Comparison of ENCODE assay signal across 8 cellular contexts in genomic region chr17:75130632-75131277, GRCh38. TPM values are rescaled to one million over a fixed set of nuclear protein-coding genes. Genes with fewer than 3 reads are reported as not detected.
DNase-seq lines count a peak whose midpoint lies in the region; ATAC-seq, FAIRE-seq and TF ChIP-seq lines count a peak whose summit lies in the region.

No MANE protein-coding gene starts in this region.

- H3K9ac ChIP-seq in HepG2 (ENCODE audit: insufficient read depth, low read depth, low read length), result peak overlapping the region; percentile 85

- DNase-seq in CD4-positive, CD25-positive, alpha-beta regulatory T cell, result peak in 2 of 3 donors; percentile 34 to 68
- DNase-seq in NCI-H1694 (lab: John Stamatoyannopoulos, UW) (peak; percentile 44), activated B cell treated with CpG ODN at 0.5 μM for 24 hours (no peak), coronary artery (ENCODE audit: low spot score) (no peak), HepG2 (ENCODE audit: low spot score) (peak; percentile 68)
- DNase-seq in stimulated activated CD4-positive, alpha-beta T cell treated with anti-CD3 and anti-CD28 coated beads, Interleukin-4, amount 100 ng/mL, for 48 hours (ENCODE audit: low read depth in 2 of 2), result peak; percentile 35 to 38

- POLR2A ChIA-PET in activated B cell treated with CpG ODN at 0.5 μM for 24 hours (lab: Charles Lee) (interaction anchor here (0.6 to 13.0 kb wide), 23 partner anchors 8 to 552 kb away, joined by 3 to 292 read pairs (median 7); partner anchors contain the start of genes ARMC7, FDXR, GGA3 and JPT1), HepG2 (lab: Yijun Ruan, JAX) (interaction anchor here (0.5 to 3.1 kb wide), 35 partner anchors 11 to 649 kb away, joined by 3 to 23 read pairs (median 5); partner anchors contain the start of genes ARMC7, CDR2L, FDXR and JPT1)

- H3K36me3 ChIP-seq in CD4-positive, CD25-positive, alpha-beta regulatory T cell (ENCODE audit: control insufficient read depth, insufficient read depth, low read length), result peaks cover 5% of the 10 kb centered on the region
- H3K36me3 ChIP-seq in HepG2 (replicated peaks in 1 of 2; ENCODE audit: control insufficient read depth in 1 of 2, insufficient read depth in 2 of 2, low read length in 2 of 2), result peaks cover 8 to 26% of the 10 kb centered on the region in 2 experiments

- peak; percentile 42 for TF ChIP-seq RAD21 in HepG2 (CRISPR knock-in tag; IDR thresholded peaks at IDR 0.05)

- WGBS in HepG2 (ENCODE audit: low lambda C conversion rate), result 10% methylated on average over 27 of the region's 29 CpGs

- peaks cover 23% of the 10 kb centered on the region for H3K4me1 ChIP-seq in CD4-positive, CD25-positive, alpha-beta regulatory T cell (ENCODE audit: control insufficient read depth, insufficient read depth, low read length, poor library complexity, severe bottlenecking)
- H3K4me1 ChIP-seq in HepG2 (ENCODE audit: insufficient read depth, low read length), result peaks cover 26% of the 10 kb centered on the region

- peaks cover 4% of the 10 kb centered on the region; the same call in 1 of the 2 replicates for H4K20me1 ChIP-seq in HepG2 (ENCODE audit: insufficient read depth, low read length)

- no peak; a peak in 1 of 4 replicates for TF ChIP-seq POLR2A in HepG2 (IDR thresholded peaks at IDR 0.05; ENCODE audit: insufficient read depth in 1 of 2, low read depth in 2 of 2, low read length in 2 of 2)

- peaks cover 8% of the 10 kb centered on the region for H3K79me2 ChIP-seq in HepG2 (ENCODE audit: insufficient read depth, low read length)

- peak overlapping the region; percentile 91 to 94 (median 94) for H3K4me3 Mint-ChIP-seq in CD4-positive, CD25-positive, alpha-beta regulatory T cell
- H3K4me3 Mint-ChIP-seq in activated B cell treated with CpG ODN at 0.5 μM for 24 hours, result peak overlapping the region; percentile 88

- peaks cover 12% of the 10 kb centered on the region for H3K36me3 Mint-ChIP-seq in CD4-positive, CD25-positive, alpha-beta regulatory T cell
- peaks cover 28% of the 10 kb centered on the region for H3K36me3 Mint-ChIP-seq in activated B cell treated with CpG ODN at 0.5 μM for 24 hours (ENCODE audit: low read depth)

- H3K27ac ChIP-seq in CD4-positive, CD25-positive, alpha-beta regulatory T cell (ENCODE audit: insufficient read depth, low read length, poor library complexity, severe bottlenecking), result peak overlapping the region; percentile 80
- H3K27ac ChIP-seq in coronary artery, result peak overlapping the region; percentile 47 to 89
- peak overlapping the region; percentile 86 for H3K27ac ChIP-seq in HepG2 (ENCODE audit: extremely low read length, insufficient read depth, low read length)

- BruUV-seq in HepG2 (replicated peaks; lab: Mats Ljungman, UMichigan), result no TSS peak

- H3K4me3 ChIP-seq in CD4-positive, CD25-positive, alpha-beta regulatory T cell (ENCODE audit: low read depth, low read length), result peak overlapping the region; percentile 59
- H3K4me3 ChIP-seq in coronary artery (peak overlapping the region; percentile 87), HepG2 (replicated peaks in 1 of 3; ENCODE audit: insufficient read depth in 1 of 3, low read depth in 2 of 3, low read length in 3 of 3) (peak overlapping the region; percentile 77 to 96 (median 83))

- TF ChIP-seq EP300 in HepG2 (IDR thresholded peaks at IDR 0.05; ENCODE audit: low read depth in 2 of 2, low read length in 2 of 2) (no peak), HepG2 (CRISPR knock-in tag; IDR thresholded peaks at IDR 0.05; ENCODE audit: borderline replicate concordance) (no peak)

- H3K27me3 ChIP-seq in CD4-positive, CD25-positive, alpha-beta regulatory T cell (ENCODE audit: control insufficient read depth, insufficient read depth, low read length), result no peaks in the 10 kb centered on the region
- H3K27me3 ChIP-seq in HepG2 (ENCODE audit: control insufficient read depth in 1 of 2, insufficient read depth in 2 of 2, low read length in 2 of 2), result no peaks in the 10 kb centered on the region

- H3K27me3 Mint-ChIP-seq in CD4-positive, CD25-positive, alpha-beta regulatory T cell, result no peaks in the 10 kb centered on the region
- no peaks in the 10 kb centered on the region for H3K27me3 Mint-ChIP-seq in activated B cell treated with CpG ODN at 0.5 μM for 24 hours

- H3K4me2 ChIP-seq in HepG2 (ENCODE audit: low read depth, low read length), result peak overlapping the region; percentile 59

- CTCF ChIA-PET in activated B cell treated with CpG ODN at 0.5 μM for 24 hours (lab: Charles Lee) (interaction anchor here (1.0 to 5.0 kb wide), 15 partner anchors 9 to 326 kb away, joined by 3 to 116 read pairs (median 6); partner anchors contain the start of genes ARMC7, ATP5PD, KCTD2 and NUP85), HepG2 (lab: Yijun Ruan, JAX; ENCODE audit: low intra/inter-chr PET ratio, low total read pairs) (interaction anchor here (1.0 to 2.8 kb wide), 3 partner anchors 16 to 71 kb away, joined by 6 to 26 read pairs (median 7); no protein-coding TSS in a partner anchor)

- peaks cover 14 to 25% (median 17%) of the 10 kb centered on the region in 4 donors for H3K4me1 Mint-ChIP-seq in CD4-positive, CD25-positive, alpha-beta regulatory T cell
- H3K4me1 Mint-ChIP-seq in activated B cell treated with CpG ODN at 0.5 μM for 24 hours, result peaks cover 35% of the 10 kb centered on the region

- H3K27ac Mint-ChIP-seq in CD4-positive, CD25-positive, alpha-beta regulatory T cell, result peak overlapping the region; percentile 75 to 93 (median 90)
- peak overlapping the region; percentile 87 for H3K27ac Mint-ChIP-seq in activated B cell treated with CpG ODN at 0.5 μM for 24 hours

- no peaks in the 10 kb centered on the region for H3K9me3 Mint-ChIP-seq in CD4-positive, CD25-positive, alpha-beta regulatory T cell
- H3K9me3 Mint-ChIP-seq in activated B cell treated with CpG ODN at 0.5 μM for 24 hours, result no peaks in the 10 kb centered on the region

- peak; percentile 37 to 41 for ATAC-seq in CD4-positive, CD25-positive, alpha-beta regulatory T cell (ENCODE audit: low read depth in 2 of 2)
- ATAC-seq in GM21390 (IDR thresholded peaks at IDR 0.05; ENCODE audit: unreplicated experiment), result peak; percentile 22
- peak; percentile 36 for ATAC-seq in activated B cell treated with CpG ODN at 0.5 μM for 24 hours (ENCODE audit: low read depth)
- peak; percentile 72 for ATAC-seq in HepG2
- ATAC-seq in GM21528 (IDR thresholded peaks at IDR 0.05; ENCODE audit: low FRiP score, unreplicated experiment), result no peak

- H2AFZ ChIP-seq in HepG2 (ENCODE audit: low read length), result no peak overlapping the region

- in situ Hi-C loops in HepG2 (cut with HindIII; ENCODE audit: extremely low pct_ligation_motif_present, low pct_unique_long_range_greater_than_20kb), result no loop called here

- TF ChIP-seq CTCF in activated B cell treated with CpG ODN at 0.5 μM for 24 hours (IDR thresholded peaks at IDR 0.05), result no peak
- no peak for TF ChIP-seq CTCF in coronary artery (IDR thresholded peaks at IDR 0.05)
- TF ChIP-seq CTCF in HepG2 (CRISPR knock-in tag; IDR thresholded peaks at IDR 0.05), result peak; percentile 77

- H3K9me3 ChIP-seq in CD4-positive, CD25-positive, alpha-beta regulatory T cell (ENCODE audit: control insufficient read depth in 2 of 2, low read length in 2 of 2), result no peaks in the 10 kb centered on the region
- H3K9me3 ChIP-seq in HepG2 (ENCODE audit: low read length), result no peaks in the 10 kb centered on the region

- peak; percentile 67 for FAIRE-seq in HepG2 (lab: Jason Lieb, UNC)

- intact Hi-C loops in activated B cell treated with CpG ODN at 0.5 μM for 24 hours (cut with micrococcal nuclease) (loop anchor here (1.0 to 5.0 kb wide), 7 partner anchors 16 to 169 kb away; partner anchors contain the start of genes JPT1, KCTD2, MRPL58 and NUP85), HepG2 (cut with micrococcal nuclease; ENCODE audit: unreplicated experiment) (loop anchor here (5.0 kb wide), 1 partner anchor 72 kb away; no protein-coding TSS in a partner anchor)

RNA-seq across cellular contexts. Expression of gene NT5C, which starts 0.8 kb away (rescaled TPM):
- 31.6 TPM for total RNA-seq in CD4-positive, CD25-positive, alpha-beta regulatory T cell
- 10 to 100 TPM; 55.4 to 66.9 (median 57.2) TPM for polyA plus RNA-seq in CD4-positive, CD25-positive, alpha-beta regulatory T cell
- total RNA-seq in activated B cell treated with CpG ODN at 0.5 μM for 24 hours, result 95.0 and 98.2 TPM in 2 replicates
- total RNA-seq in HepG2 (2016; rRNA removed; fragmentation: Illumina TruSeq; extraction: Trizol), result 31.4 and 48.6 TPM in 2 replicates
- 21.9 and 22.5 TPM in 2 replicates for total RNA-seq in HepG2 (2016; cell fraction: cytosol; rRNA removed; fragmentation: Illumina TruSeq; extraction: Trizol; ENCODE audit: low read depth)
- 34.5 and 55.6 TPM in 2 replicates for total RNA-seq in HepG2 (2016; cell fraction: insoluble cytoplasmic fraction; rRNA removed; fragmentation: Illumina TruSeq; extraction: Trizol)
- 26.2 and 30.0 TPM in 2 replicates for total RNA-seq in HepG2 (2016; cell fraction: membrane; rRNA removed; fragmentation: Illumina TruSeq; extraction: Trizol)
- total RNA-seq in HepG2 (2016; cell fraction: nucleus; rRNA removed; fragmentation: Illumina TruSeq; extraction: Trizol), result 41.8 and 49.7 TPM in 2 replicates
- polyA plus RNA-seq in HepG2 (2011; rRNA removed), result 42.8 and 42.9 TPM in 2 replicates
- polyA plus RNA-seq in HepG2 (2011; cell fraction: cytosol; rRNA removed), result 24.5 and 47.2 TPM in 2 replicates
- polyA plus RNA-seq in HepG2 (2011; cell fraction: nucleus; rRNA removed), result 143 and 153 TPM in 2 replicates
- polyA plus RNA-seq in HepG2 (2012), result 22.5 and 24.0 TPM in 2 replicates
- polyA plus RNA-seq in HepG2 (2016; cell fraction: cytosol; fragmentation: Illumina TruSeq; extraction: Trizol; ENCODE audit: low read depth), result 20.3 and 23.1 TPM in 2 replicates
- polyA plus RNA-seq in HepG2 (2016; cell fraction: insoluble cytoplasmic fraction; fragmentation: Illumina TruSeq; extraction: Trizol; ENCODE audit: low read depth), result 30.7 and 32.5 TPM in 2 replicates
- 20.1 and 23.2 TPM in 2 replicates for polyA plus RNA-seq in HepG2 (2016; cell fraction: membrane; fragmentation: Illumina TruSeq; extraction: Trizol; ENCODE audit: low read depth)
- 95.9 and 100 TPM in 2 replicates for polyA plus RNA-seq in HepG2 (2016; cell fraction: nucleus; fragmentation: Illumina TruSeq; extraction: Trizol; ENCODE audit: insufficient read depth, low read depth)
- polyA minus RNA-seq in HepG2 (2011; rRNA and poly(A)+ RNA removed; ENCODE audit: low replicate concordance), result 14.0 and 27.7 TPM in 2 replicates
- 5.2 and 5.9 TPM in 2 replicates for polyA minus RNA-seq in HepG2 (2011; cell fraction: cytosol; rRNA and poly(A)+ RNA removed)
- 21.5 and 23.6 TPM in 2 replicates for polyA minus RNA-seq in HepG2 (2011; cell fraction: nucleus; rRNA and poly(A)+ RNA removed)

RNA-seq across cellular contexts. Expression of gene ARMC7, which starts 21.0 kb away (rescaled TPM):
- total RNA-seq in CD4-positive, CD25-positive, alpha-beta regulatory T cell, result 12.8 TPM
- 1 to 10 TPM; 3.1 to 4.6 (median 4.2) TPM for polyA plus RNA-seq in CD4-positive, CD25-positive, alpha-beta regulatory T cell
- total RNA-seq in activated B cell treated with CpG ODN at 0.5 μM for 24 hours (11.8 and 15.4 TPM in 2 replicates), HepG2 (2016; rRNA removed; fragmentation: Illumina TruSeq; extraction: Trizol) (4.2 and 4.4 TPM in 2 replicates)
- 1.8 TPM in 2 replicates for total RNA-seq in HepG2 (2016; cell fraction: cytosol; rRNA removed; fragmentation: Illumina TruSeq; extraction: Trizol; ENCODE audit: low read depth)
- total RNA-seq in HepG2 (2016; cell fraction: insoluble cytoplasmic fraction; rRNA removed; fragmentation: Illumina TruSeq; extraction: Trizol), result 4.1 and 4.5 TPM in 2 replicates
- total RNA-seq in HepG2 (2016; cell fraction: membrane; rRNA removed; fragmentation: Illumina TruSeq; extraction: Trizol), result 3.8 and 4.0 TPM in 2 replicates
- total RNA-seq in HepG2 (2016; cell fraction: nucleus; rRNA removed; fragmentation: Illumina TruSeq; extraction: Trizol), result 3.8 and 3.9 TPM in 2 replicates
- 3.9 and 5.1 TPM in 2 replicates for polyA plus RNA-seq in HepG2 (2011; rRNA removed)
- 4.8 TPM in 2 replicates for polyA plus RNA-seq in HepG2 (2011; cell fraction: cytosol; rRNA removed)
- 6.2 and 6.9 TPM in 2 replicates for polyA plus RNA-seq in HepG2 (2011; cell fraction: nucleus; rRNA removed)
- 6.6 and 10.2 TPM in 2 replicates for polyA plus RNA-seq in HepG2 (2012)
- 2.1 and 2.2 TPM in 2 replicates for polyA plus RNA-seq in HepG2 (2016; cell fraction: cytosol; fragmentation: Illumina TruSeq; extraction: Trizol; ENCODE audit: low read depth)
- polyA plus RNA-seq in HepG2 (2016; cell fraction: insoluble cytoplasmic fraction; fragmentation: Illumina TruSeq; extraction: Trizol; ENCODE audit: low read depth), result 8.6 and 11.0 TPM in 2 replicates
- 4.0 and 4.8 TPM in 2 replicates for polyA plus RNA-seq in HepG2 (2016; cell fraction: membrane; fragmentation: Illumina TruSeq; extraction: Trizol; ENCODE audit: low read depth)
- polyA plus RNA-seq in HepG2 (2016; cell fraction: nucleus; fragmentation: Illumina TruSeq; extraction: Trizol; ENCODE audit: insufficient read depth, low read depth), result 7.7 and 8.7 TPM in 2 replicates
- polyA minus RNA-seq in HepG2 (2011; rRNA and poly(A)+ RNA removed; ENCODE audit: low replicate concordance), result 9.1 and 17.2 TPM in 2 replicates
- 4.5 and 4.6 TPM in 2 replicates for polyA minus RNA-seq in HepG2 (2011; cell fraction: cytosol; rRNA and poly(A)+ RNA removed)
- polyA minus RNA-seq in HepG2 (2011; cell fraction: nucleus; rRNA and poly(A)+ RNA removed), result 7.9 and 8.1 TPM in 2 replicates

RNA-seq across cellular contexts. Expression of gene JPT1, which starts 23.6 kb away (rescaled TPM):
- total RNA-seq in CD4-positive, CD25-positive, alpha-beta regulatory T cell, result 70.9 TPM
- 100 to 1,000 TPM; 143 to 231 (median 192) TPM for polyA plus RNA-seq in CD4-positive, CD25-positive, alpha-beta regulatory T cell
- total RNA-seq in activated B cell treated with CpG ODN at 0.5 μM for 24 hours, result 70.5 and 72.9 TPM in 2 replicates
- total RNA-seq in HepG2 (2016; rRNA removed; fragmentation: Illumina TruSeq; extraction: Trizol), result 237 and 256 TPM in 2 replicates
- total RNA-seq in HepG2 (2016; cell fraction: cytosol; rRNA removed; fragmentation: Illumina TruSeq; extraction: Trizol; ENCODE audit: low read depth), result 86.3 and 92.6 TPM in 2 replicates
- 209 and 270 TPM in 2 replicates for total RNA-seq in HepG2 (2016; cell fraction: insoluble cytoplasmic fraction; rRNA removed; fragmentation: Illumina TruSeq; extraction: Trizol)
- 67.0 and 88.4 TPM in 2 replicates for total RNA-seq in HepG2 (2016; cell fraction: membrane; rRNA removed; fragmentation: Illumina TruSeq; extraction: Trizol)
- 98.2 and 106 TPM in 2 replicates for total RNA-seq in HepG2 (2016; cell fraction: nucleus; rRNA removed; fragmentation: Illumina TruSeq; extraction: Trizol)
- 32.1 and 43.3 TPM in 2 replicates for polyA plus RNA-seq in HepG2 (2011; rRNA removed)
- polyA plus RNA-seq in HepG2 (2011; cell fraction: cytosol; rRNA removed), result 92.3 and 100 TPM in 2 replicates
- polyA plus RNA-seq in HepG2 (2011; cell fraction: nucleus; rRNA removed), result 38.5 and 41.1 TPM in 2 replicates
- 103 and 127 TPM in 2 replicates for polyA plus RNA-seq in HepG2 (2012)
- polyA plus RNA-seq in HepG2 (2016; cell fraction: cytosol; fragmentation: Illumina TruSeq; extraction: Trizol; ENCODE audit: low read depth), result 83.0 and 101 TPM in 2 replicates
- 221 and 271 TPM in 2 replicates for polyA plus RNA-seq in HepG2 (2016; cell fraction: insoluble cytoplasmic fraction; fragmentation: Illumina TruSeq; extraction: Trizol; ENCODE audit: low read depth)
- 58.3 and 84.5 TPM in 2 replicates for polyA plus RNA-seq in HepG2 (2016; cell fraction: membrane; fragmentation: Illumina TruSeq; extraction: Trizol; ENCODE audit: low read depth)
- polyA plus RNA-seq in HepG2 (2016; cell fraction: nucleus; fragmentation: Illumina TruSeq; extraction: Trizol; ENCODE audit: insufficient read depth, low read depth), result 169 and 181 TPM in 2 replicates
- polyA minus RNA-seq in HepG2 (2011; rRNA and poly(A)+ RNA removed; ENCODE audit: low replicate concordance), result 28.4 and 46.4 TPM in 2 replicates
- polyA minus RNA-seq in HepG2 (2011; cell fraction: cytosol; rRNA and poly(A)+ RNA removed), result 50.6 and 65.7 TPM in 2 replicates
- 30.4 and 32.2 TPM in 2 replicates for polyA minus RNA-seq in HepG2 (2011; cell fraction: nucleus; rRNA and poly(A)+ RNA removed)

RNA-seq across cellular contexts. Expression of gene SLC16A5, which starts 43.0 kb away (rescaled TPM):
- 9.3 TPM for total RNA-seq in CD4-positive, CD25-positive, alpha-beta regulatory T cell
- polyA plus RNA-seq in CD4-positive, CD25-positive, alpha-beta regulatory T cell, result 1 to 10 TPM; 1.3 to 2.6 (median 2.0) TPM
- total RNA-seq in activated B cell treated with CpG ODN at 0.5 μM for 24 hours, result 4.9 and 5.7 TPM in 2 replicates
- total RNA-seq in HepG2 (2016; rRNA removed; fragmentation: Illumina TruSeq; extraction: Trizol), result 0.42 and 0.69 TPM in 2 replicates
- total RNA-seq in HepG2 (2016; cell fraction: cytosol; rRNA removed; fragmentation: Illumina TruSeq; extraction: Trizol; ENCODE audit: low read depth), result 0.20 TPM in 1 of 2 replicates, not detected in the other
- 0.18 and 0.41 TPM in 2 replicates for total RNA-seq in HepG2 (2016; cell fraction: insoluble cytoplasmic fraction; rRNA removed; fragmentation: Illumina TruSeq; extraction: Trizol)
- total RNA-seq in HepG2 (2016; cell fraction: membrane; rRNA removed; fragmentation: Illumina TruSeq; extraction: Trizol), result 0.41 and 0.56 TPM in 2 replicates
- 0.50 and 0.63 TPM in 2 replicates for total RNA-seq in HepG2 (2016; cell fraction: nucleus; rRNA removed; fragmentation: Illumina TruSeq; extraction: Trizol)
- 5.6 and 10.9 TPM in 2 replicates for polyA plus RNA-seq in HepG2 (2011; rRNA removed)
- polyA plus RNA-seq in HepG2 (2011; cell fraction: cytosol; rRNA removed), result 5.4 and 6.9 TPM in 2 replicates
- polyA plus RNA-seq in HepG2 (2011; cell fraction: nucleus; rRNA removed), result 29.9 and 34.7 TPM in 2 replicates
- 2.2 and 2.9 TPM in 2 replicates for polyA plus RNA-seq in HepG2 (2012)
- polyA plus RNA-seq in HepG2 (2016; cell fraction: cytosol; fragmentation: Illumina TruSeq; extraction: Trizol; ENCODE audit: low read depth), result 0.05 and 0.19 TPM in 2 replicates
- polyA plus RNA-seq in HepG2 (2016; cell fraction: insoluble cytoplasmic fraction; fragmentation: Illumina TruSeq; extraction: Trizol; ENCODE audit: low read depth), result 0.27 and 0.41 TPM in 2 replicates
- 0.14 and 0.18 TPM in 2 replicates for polyA plus RNA-seq in HepG2 (2016; cell fraction: membrane; fragmentation: Illumina TruSeq; extraction: Trizol; ENCODE audit: low read depth)
- polyA plus RNA-seq in HepG2 (2016; cell fraction: nucleus; fragmentation: Illumina TruSeq; extraction: Trizol; ENCODE audit: insufficient read depth, low read depth), result 0.77 and 1.00 TPM in 2 replicates
- 20.1 and 31.6 TPM in 2 replicates for polyA minus RNA-seq in HepG2 (2011; rRNA and poly(A)+ RNA removed; ENCODE audit: low replicate concordance)
- polyA minus RNA-seq in HepG2 (2011; cell fraction: cytosol; rRNA and poly(A)+ RNA removed), result 4.4 and 5.7 TPM in 2 replicates
- 7.1 and 7.5 TPM in 2 replicates for polyA minus RNA-seq in HepG2 (2011; cell fraction: nucleus; rRNA and poly(A)+ RNA removed)

RNA-seq across cellular contexts. Expression of gene SUMO2, which starts 52.0 kb away (rescaled TPM):
- 318 TPM for total RNA-seq in CD4-positive, CD25-positive, alpha-beta regulatory T cell
- 100 to 1,000 TPM; 416 to 660 (median 495) TPM for polyA plus RNA-seq in CD4-positive, CD25-positive, alpha-beta regulatory T cell
- total RNA-seq in activated B cell treated with CpG ODN at 0.5 μM for 24 hours (365 and 394 TPM in 2 replicates), HepG2 (2016; rRNA removed; fragmentation: Illumina TruSeq; extraction: Trizol) (553 and 842 TPM in 2 replicates)
- total RNA-seq in HepG2 (2016; cell fraction: cytosol; rRNA removed; fragmentation: Illumina TruSeq; extraction: Trizol; ENCODE audit: low read depth), result 162 and 178 TPM in 2 replicates
- total RNA-seq in HepG2 (2016; cell fraction: insoluble cytoplasmic fraction; rRNA removed; fragmentation: Illumina TruSeq; extraction: Trizol), result 553 and 885 TPM in 2 replicates
- total RNA-seq in HepG2 (2016; cell fraction: membrane; rRNA removed; fragmentation: Illumina TruSeq; extraction: Trizol), result 469 and 483 TPM in 2 replicates
- total RNA-seq in HepG2 (2016; cell fraction: nucleus; rRNA removed; fragmentation: Illumina TruSeq; extraction: Trizol), result 195 and 213 TPM in 2 replicates
- polyA plus RNA-seq in HepG2 (2011; rRNA removed), result 252 and 337 TPM in 2 replicates
- polyA plus RNA-seq in HepG2 (2011; cell fraction: cytosol; rRNA removed), result 69.8 and 103 TPM in 2 replicates
- polyA plus RNA-seq in HepG2 (2011; cell fraction: nucleus; rRNA removed), result 25.8 and 30.1 TPM in 2 replicates
- 289 and 643 TPM in 2 replicates for polyA plus RNA-seq in HepG2 (2012)
- polyA plus RNA-seq in HepG2 (2016; cell fraction: cytosol; fragmentation: Illumina TruSeq; extraction: Trizol; ENCODE audit: low read depth), result 377 and 391 TPM in 2 replicates
- polyA plus RNA-seq in HepG2 (2016; cell fraction: insoluble cytoplasmic fraction; fragmentation: Illumina TruSeq; extraction: Trizol; ENCODE audit: low read depth), result 1,249 and 1,398 TPM in 2 replicates
- polyA plus RNA-seq in HepG2 (2016; cell fraction: membrane; fragmentation: Illumina TruSeq; extraction: Trizol; ENCODE audit: low read depth), result 612 and 621 TPM in 2 replicates
- 448 and 485 TPM in 2 replicates for polyA plus RNA-seq in HepG2 (2016; cell fraction: nucleus; fragmentation: Illumina TruSeq; extraction: Trizol; ENCODE audit: insufficient read depth, low read depth)
- polyA minus RNA-seq in HepG2 (2011; rRNA and poly(A)+ RNA removed; ENCODE audit: low replicate concordance), result 78.7 and 95.4 TPM in 2 replicates
- 255 and 261 TPM in 2 replicates for polyA minus RNA-seq in HepG2 (2011; cell fraction: cytosol; rRNA and poly(A)+ RNA removed)
- 42.5 and 63.9 TPM in 2 replicates for polyA minus RNA-seq in HepG2 (2011; cell fraction: nucleus; rRNA and poly(A)+ RNA removed)

Comparison
In these comparisons a context has a peak if more than half of its experiments do, and no peak if none do; other contexts are left out.
1. DNase-seq: peak in CD4-positive, CD25-positive, alpha-beta regulatory T cell (2 of 3), NCI-H1694 (single experiment), HepG2 (single experiment) and stimulated activated CD4-positive, alpha-beta T cell treated with anti-CD3 and anti-CD28 coated beads, Interleukin-4, amount 100 ng/mL, for 48 hours (2 of 2); none in activated B cell treated with CpG ODN at 0.5 μM for 24 hours (single experiment) and coronary artery (single experiment).
2. Peak in every context shown above with its lines, with median percentiles within 50 percentile points of each other: H3K27ac ChIP-seq and H3K4me3 ChIP-seq.